ENCODE assay signal across 32 cellular contexts in genomic region chr10:49217645-49218044, GRCh38. TPM values are rescaled to one million over a fixed set of nuclear protein-coding genes. Genes with fewer than 3 reads are reported as not detected.
"Had no signal": no experiment of that assay in that cellular context is flagged by ENCODE, and none has a peak within 500 bp of the region (broad histone marks: within the 10 kb centered on the region; RNA-seq: fewer than 3 reads in every experiment).

No MANE protein-coding gene starts in this region.

- DNase-seq: cerebellar nuclear complex; colonic mucosa; cortex of kidney; dermis blood vessel endothelial cell; dorsolateral prefrontal cortex; effector CD8-positive, alpha-beta T cell; effector memory CD8-positive, alpha-beta T cell; endodermal cell; erythroblast; esophagus squamous epithelium; foreskin fibroblast; foreskin melanocyte; gastrocnemius medialis; glutamatergic neuron; head of caudate nucleus; heart right ventricle; hippocampal formation; islet precursor cell; kidney; kidney glomerular epithelial cell; left colon; left lung; left ventricle myocardium superior; lower lobe of right lung; mesenchymal stem cell; mucosa of descending colon had no signal

- H3K36me3 Mint-ChIP-seq: mesothelial cell of epicardium had no signal

- ATAC-seq: effector memory CD8-positive, alpha-beta T cell; esophagus mucosa; left colon; left lung; lower lobe of right lung; mucosa of descending colon had no signal

- H3K4me1 Mint-ChIP-seq: central memory CD8-positive, alpha-beta T cell; mesothelial cell of epicardium had no signal

- H3K4me3 ChIP-seq: colonic mucosa, dorsolateral prefrontal cortex, esophagus squamous epithelium, gastrocnemius medialis, heart right ventricle, left lung, lower lobe of right lung, mucosa of descending colon had no signal

- H3K9me3 ChIP-seq: colonic mucosa, esophagus squamous epithelium, gastrocnemius medialis, heart right ventricle, lower lobe of right lung, mucosa of descending colon had no signal

- H3K27ac ChIP-seq: colonic mucosa, dorsolateral prefrontal cortex, epithelial cell of prostate, esophagus squamous epithelium, gastrocnemius medialis, heart right ventricle, left lung, lower lobe of right lung had no signal

- H3K27ac Mint-ChIP-seq: endodermal cell, mesothelial cell of epicardium had no signal

- H3K36me3 ChIP-seq: colonic mucosa, esophagus squamous epithelium, gastrocnemius medialis, heart right ventricle, left lung, lower lobe of right lung had no signal

- H3K9me3 Mint-ChIP-seq: central memory CD8-positive, alpha-beta T cell; effector memory CD8-positive, alpha-beta T cell; mesothelial cell of epicardium had no signal

- H3K4me1 ChIP-seq: colonic mucosa, esophagus squamous epithelium, gastrocnemius medialis, left lung, lower lobe of right lung had no signal

- FAIRE-seq: endometrium, kidney had no signal

- H3K27me3 ChIP-seq: colonic mucosa, esophagus squamous epithelium, gastrocnemius medialis, heart right ventricle, left lung had no signal

- H3K4me3 Mint-ChIP-seq: central memory CD8-positive, alpha-beta T cell; endodermal cell; mesothelial cell of epicardium had no signal

RNA-seq across cellular contexts. Expression of gene TMEM273, which starts 29.5 kb away (rescaled TPM):
- total RNA-seq: chondrocyte, endodermal cell, mesothelial cell of epicardium had no signal
